Comparison of ENCODE assay signal across 8 cellular contexts in the genomic region with DNA sequence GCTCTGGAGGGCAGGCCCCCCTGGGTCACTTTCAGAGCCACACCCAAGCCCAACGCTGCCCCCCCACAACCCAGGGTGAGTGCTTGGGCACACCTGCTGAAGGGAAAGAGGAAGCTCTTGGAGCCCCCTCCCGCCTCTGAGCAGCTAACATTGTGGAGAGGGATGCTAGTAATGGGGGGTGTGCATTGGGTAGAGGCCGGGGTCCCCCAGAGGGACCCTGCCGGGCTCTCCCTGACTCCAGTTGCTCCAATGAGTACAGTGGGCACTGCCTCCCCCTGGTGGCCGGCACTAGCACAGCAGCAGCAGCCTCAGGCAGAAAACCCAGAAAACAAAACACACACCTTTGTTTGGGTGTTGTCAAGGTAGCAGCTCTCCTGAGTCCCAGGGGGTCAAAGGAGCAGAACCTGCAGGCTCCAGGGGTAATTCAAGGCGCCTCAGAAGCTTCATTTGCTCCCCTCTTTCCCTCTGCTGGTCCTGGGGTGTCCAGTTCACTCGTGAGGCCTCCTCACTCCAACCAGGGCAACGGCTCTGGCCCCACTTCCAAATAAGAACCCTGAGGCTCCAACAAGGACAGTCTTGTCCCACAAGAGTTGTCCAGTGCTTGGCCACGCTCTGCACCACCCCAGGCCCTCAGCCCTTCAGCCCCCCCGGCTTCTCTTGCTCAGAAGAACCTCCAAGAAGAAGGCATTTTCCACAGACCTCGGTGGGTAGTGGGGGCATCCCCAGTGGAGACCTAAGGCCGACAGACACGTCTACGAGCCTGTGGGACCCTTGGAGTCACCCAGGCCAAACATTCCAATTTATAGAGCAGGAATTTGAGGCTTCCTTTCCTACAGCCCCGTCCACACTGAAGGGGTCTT. TPM values are rescaled to one million over a fixed set of nuclear protein-coding genes. Genes with fewer than 3 reads are reported as not detected.
DNase-seq lines count a peak whose midpoint lies in the region; ATAC-seq, FAIRE-seq and TF ChIP-seq lines count a peak whose summit lies in the region.

No MANE protein-coding gene starts in this region.

- peaks cover 38% of the 10 kb centered on the region for H3K79me2 ChIP-seq in astrocyte (ENCODE audit: insufficient read depth, low read length)

- H3K27me3 ChIP-seq in astrocyte (ENCODE audit: insufficient read depth, low read length), result no peaks in the 10 kb centered on the region

- H2AFZ ChIP-seq in astrocyte (ENCODE audit: low read depth, low read length), result no peak overlapping the region

- H4K20me1 ChIP-seq in astrocyte (ENCODE audit: insufficient read depth, low read length), result peaks cover 49% of the 10 kb centered on the region

- peak; percentile 90 for TF ChIP-seq CTCF in astrocyte (IDR thresholded peaks at IDR 0.05; ENCODE audit: insufficient read depth, low read depth, low read length)

- H3K4me3 Mint-ChIP-seq in astrocyte (ENCODE audit: unreplicated experiment), result peak overlapping the region; percentile 96

- H3K36me3 ChIP-seq in astrocyte (ENCODE audit: insufficient read depth, low read length), result no peaks in the 10 kb centered on the region

- peaks cover 2% of the 10 kb centered on the region for H3K36me3 Mint-ChIP-seq in astrocyte (ENCODE audit: low read depth, unreplicated experiment)

- H3K9me3 Mint-ChIP-seq in astrocyte (ENCODE audit: unreplicated experiment), result no peaks in the 10 kb centered on the region

- no peaks in the 10 kb centered on the region for H3K9me3 ChIP-seq in astrocyte (ENCODE audit: insufficient read depth, low read depth, low read length)

- H3K4me1 Mint-ChIP-seq in astrocyte (ENCODE audit: low read depth, unreplicated experiment), result peaks cover 21% of the 10 kb centered on the region

- no peak for FAIRE-seq in astrocyte (lab: Jason Lieb, UNC)

- peak overlapping the region; percentile 6 for H3K27ac ChIP-seq in astrocyte (ENCODE audit: low read depth, low read length)

- peak; percentile 42 for ATAC-seq in sciatic nerve
- ATAC-seq in GM21526 (IDR thresholded peaks at IDR 0.05; ENCODE audit: low FRiP score, unreplicated experiment), result no peak

- intact Hi-C loops in sciatic nerve (cut with DNase I), result loop anchor here (1.0 to 10.0 kb wide), 2 partner anchors 45 to 103 kb away; no protein-coding TSS in a partner anchor

- DNase-seq in NCI-H2081 (lab: John Stamatoyannopoulos, UW) (peak; percentile 78 to 81), NCI-H2081 treated with DMSO at 0.1 percent for 48 hours (lab: John Stamatoyannopoulos, UW) (no peak), NCI-H1105 treated with DMSO at 0.1 percent for 48 hours (lab: John Stamatoyannopoulos, UW) (peak; percentile 61), T-helper 9 cell (peak; percentile 86), astrocyte (ENCODE audit: low read depth) (no peak), hypothalamus (lab: John Stamatoyannopoulos, UW) (peak in 46 of 51 donors; percentile 28 to 92 (median 64)), sciatic nerve (ENCODE audit: low spot score) (peak; percentile 89)

- peak overlapping the region; percentile 98 for H3K4me2 ChIP-seq in astrocyte (ENCODE audit: low read length)

- H3K27ac Mint-ChIP-seq in astrocyte (ENCODE audit: unreplicated experiment), result peak overlapping the region; percentile 89

- H3K4me3 ChIP-seq in astrocyte (ENCODE audit: insufficient read depth, low read depth, low read length), result peak overlapping the region; percentile 80

- peaks cover 24% of the 10 kb centered on the region for H3K4me1 ChIP-seq in astrocyte (ENCODE audit: insufficient read depth, low read length)

- no peaks in the 10 kb centered on the region for H3K27me3 Mint-ChIP-seq in astrocyte (ENCODE audit: low read depth, unreplicated experiment)

- H3K9ac ChIP-seq in astrocyte (ENCODE audit: low read length), result peak overlapping the region; percentile 89

RNA-seq across cellular contexts. Expression of gene GBGT1, which starts 16.1 kb away (rescaled TPM):
- 8.4 and 8.5 TPM in 2 replicates for total RNA-seq in astrocyte
- 23.2 TPM for total RNA-seq in sciatic nerve

RNA-seq across cellular contexts. Expression of gene RALGDS, which starts 26.6 kb away (rescaled TPM):
- 41.2 and 46.6 TPM in 2 replicates for total RNA-seq in astrocyte
- 59.7 TPM for total RNA-seq in sciatic nerve

Comparison
In these comparisons a context has a peak if more than half of its experiments do, and no peak if none do; other contexts are left out.
1. DNase-seq: peak in NCI-H2081 (2 of 2), NCI-H1105 treated with DMSO at 0.1 percent for 48 hours (single experiment), T-helper 9 cell (single experiment), hypothalamus (46 of 51) and sciatic nerve (single experiment); none in NCI-H2081 treated with DMSO at 0.1 percent for 48 hours (single experiment) and astrocyte (single experiment).